Comparison of ENCODE assay signal across 19 cellular contexts in the genomic region with DNA sequence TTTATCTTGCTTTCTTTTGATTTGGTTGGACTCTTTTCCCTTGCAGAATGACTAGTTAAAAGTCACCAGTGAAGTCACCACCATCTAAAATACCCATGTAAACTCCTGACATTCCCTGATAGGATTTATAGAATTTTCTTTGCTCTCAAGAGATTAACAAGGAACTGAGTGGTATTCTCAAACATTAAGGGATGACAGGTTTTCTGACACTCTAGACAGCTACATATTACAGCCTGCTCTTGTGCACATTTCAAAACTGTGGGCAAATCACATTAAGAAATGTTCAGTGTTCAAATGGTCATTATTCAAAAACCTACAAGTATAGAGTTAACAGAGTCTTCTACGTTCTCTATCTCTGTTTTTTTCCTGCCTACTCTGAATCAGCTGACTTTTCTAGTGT. TPM values are rescaled to one million over a fixed set of nuclear protein-coding genes. Genes with fewer than 3 reads are reported as not detected.
DNase-seq lines count a peak whose midpoint lies in the region; ATAC-seq, FAIRE-seq and TF ChIP-seq lines count a peak whose summit lies in the region.
"Had no signal": no experiment of that assay in that cellular context is flagged by ENCODE, and none has a peak within 500 bp of the region (broad histone marks: within the 10 kb centered on the region; RNA-seq: fewer than 3 reads in every experiment).

No MANE protein-coding gene starts in this region.

- WGBS in body of pancreas, 2 donors, result 12 to 13% methylated on average over 1 of the region's 1 CpG
- WGBS in HepG2 (ENCODE audit: low lambda C conversion rate), result 0% methylated on average over 1 of the region's 1 CpG

- no peaks in the 10 kb centered on the region for H3K36me3 ChIP-seq in body of pancreas (replicated peaks in 1 of 2; ENCODE audit: insufficient read depth in 1 of 2, low read depth in 2 of 2)
- H3K36me3 ChIP-seq in HepG2 (replicated peaks in 1 of 2; ENCODE audit: control insufficient read depth in 1 of 2, insufficient read depth in 2 of 2, low read length in 2 of 2), result no peaks in the 10 kb centered on the region
- H3K36me3 ChIP-seq: HAP-1 had no signal

- POLR2A ChIA-PET in HepG2 (lab: Yijun Ruan, JAX), result no interaction called here

- in situ Hi-C loops in HepG2 (cut with HindIII; ENCODE audit: extremely low pct_ligation_motif_present, low pct_unique_long_range_greater_than_20kb), result no loop called here

- H3K27me3 ChIP-seq in body of pancreas, result no peaks in the 10 kb centered on the region
- no peaks in the 10 kb centered on the region for H3K27me3 ChIP-seq in HepG2 (ENCODE audit: control insufficient read depth in 1 of 2, insufficient read depth in 2 of 2, low read length in 2 of 2)

- TF ChIP-seq CTCF in body of pancreas (IDR thresholded peaks at IDR 0.05) (no peak), HepG2 (CRISPR knock-in tag; IDR thresholded peaks at IDR 0.05) (no peak), progenitor cell of endocrine pancreas (IDR thresholded peaks at IDR 0.05; ENCODE audit: unreplicated experiment) (no peak)

- peaks cover 29% of the 10 kb centered on the region for H3K4me1 Mint-ChIP-seq in progenitor cell of endocrine pancreas (ENCODE audit: low read depth)

- TF ChIP-seq RAD21 in HepG2 (CRISPR knock-in tag; IDR thresholded peaks at IDR 0.05), result no peak

- H3K4me1 ChIP-seq in body of pancreas (peaks cover 36% of the 10 kb centered on the region), HepG2 (ENCODE audit: insufficient read depth, low read length) (peaks cover 45% of the 10 kb centered on the region)

- no peaks in the 10 kb centered on the region for H3K79me2 ChIP-seq in HepG2 (ENCODE audit: insufficient read depth, low read length)

- no TSS peak for BruUV-seq in HepG2 (replicated peaks; lab: Mats Ljungman, UMichigan)

- peak in 1 of 2 experiments; percentile 31; a peak in 1 of 4 replicates for TF ChIP-seq EP300 in HepG2 (IDR thresholded peaks at IDR 0.05; ENCODE audit: low read depth in 2 of 2, low read length in 2 of 2)
- no peak for TF ChIP-seq EP300 in HepG2 (CRISPR knock-in tag; IDR thresholded peaks at IDR 0.05; ENCODE audit: borderline replicate concordance)

- H3K9me3 ChIP-seq in body of pancreas (no peaks in the 10 kb centered on the region), HepG2 (ENCODE audit: low read length) (peaks cover 12% of the 10 kb centered on the region)
- H3K9me3 ChIP-seq: HAP-1 had no signal

- no peak overlapping the region for H3K4me3 Mint-ChIP-seq in progenitor cell of endocrine pancreas (ENCODE audit: low read depth)
- H3K4me3 Mint-ChIP-seq: CD4-positive, alpha-beta T cell had no signal

- intact Hi-C loops in body of pancreas (cut with DNase I), result no loop called here
- intact Hi-C loops in HepG2 (cut with micrococcal nuclease; ENCODE audit: unreplicated experiment), result no loop called here

- peak overlapping the region; percentile 50 for H3K27ac Mint-ChIP-seq in progenitor cell of endocrine pancreas
- H3K27ac Mint-ChIP-seq: CD4-positive, alpha-beta T cell had no signal

- ATAC-seq in body of pancreas (no peak), HepG2 (peak; percentile 62), GM19452 (IDR thresholded peaks at IDR 0.05; ENCODE audit: unreplicated experiment) (no peak), GM18858 (IDR thresholded peaks at IDR 0.05; ENCODE audit: unreplicated experiment) (no peak)
- ATAC-seq: GM12878 had no signal

- DNase-seq in body of pancreas (no peak), HepG2 (ENCODE audit: low spot score) (peak; percentile 42), progenitor cell of endocrine pancreas (ENCODE audit: low spot score, unreplicated experiment) (no peak)
- DNase-seq in activated T-cell treated with anti-CD3 and anti-CD28 coated beads, Interleukin-2, amount 50 U/mL, for 1 hour, result no peak
- DNase-seq: AML-193; CD4-positive, alpha-beta T cell; DMS79 treated with DMSO at 0.1 percent for 48 hours; GF-D8; GM23248 had no signal

- no peak overlapping the region for H3K9ac ChIP-seq in HepG2 (ENCODE audit: insufficient read depth, low read depth, low read length)
- H3K9ac ChIP-seq: GM23248 had no signal

- no peak overlapping the region for H2AFZ ChIP-seq in HepG2 (ENCODE audit: low read length)
- H2AFZ ChIP-seq: GM23248 had no signal

- H4K20me1 ChIP-seq in HepG2 (ENCODE audit: insufficient read depth, low read length), result no peaks in the 10 kb centered on the region

- no peak for TF ChIP-seq POLR2A in body of pancreas (IDR thresholded peaks at IDR 0.05)
- no peak for TF ChIP-seq POLR2A in HepG2 (IDR thresholded peaks at IDR 0.05; ENCODE audit: insufficient read depth in 1 of 2, low read depth in 2 of 2, low read length in 2 of 2)

- H3K4me3 ChIP-seq in body of pancreas (no peak overlapping the region), HepG2 (replicated peaks in 1 of 3; ENCODE audit: insufficient read depth in 1 of 3, low read depth in 2 of 3, low read length in 3 of 3) (peak overlapping the region in 2 of 3 experiments; percentile 1 to 5; a peak in 2 of 6 replicates)
- H3K4me3 ChIP-seq: GM12878, GM23248, HAP-1 had no signal

- peaks cover 10% of the 10 kb centered on the region for H3K9me3 Mint-ChIP-seq in progenitor cell of endocrine pancreas (ENCODE audit: low read depth)
- H3K9me3 Mint-ChIP-seq: CD4-positive, alpha-beta T cell had no signal

- H3K27ac ChIP-seq in body of pancreas, result peak overlapping the region in 3 of 4 donors; percentile 22 to 99 (median 62)
- peak overlapping the region; percentile 59 for H3K27ac ChIP-seq in HepG2 (ENCODE audit: extremely low read length, insufficient read depth, low read length)
- H3K27ac ChIP-seq: C4-2B, GM23248 had no signal

- H3K4me2 ChIP-seq in HepG2 (ENCODE audit: low read depth, low read length), result peak overlapping the region; percentile 48

- H3K36me3 Mint-ChIP-seq in progenitor cell of endocrine pancreas (ENCODE audit: insufficient read depth), result peaks cover 14% of the 10 kb centered on the region

- peak; percentile 12 for FAIRE-seq in HepG2 (lab: Jason Lieb, UNC)
- FAIRE-seq: A204.1, GM12878, GM19239 had no signal

- CTCF ChIA-PET in HepG2 (lab: Yijun Ruan, JAX; ENCODE audit: low intra/inter-chr PET ratio, low total read pairs), result no interaction called here

- H3K27me3 Mint-ChIP-seq in progenitor cell of endocrine pancreas, result no peaks in the 10 kb centered on the region

TF ChIP-seq in HepG2, 621 proteins besides CTCF, POLR2A, EP300 and RAD21:
- TF ChIP-seq TFAP4 (IDR thresholded peaks at IDR 0.05; ENCODE audit: borderline replicate concordance, low read depth) (peak; percentile 56; the same call in 1 of the 2 replicates), KDM3A (CRISPR knock-in tag; IDR thresholded peaks at IDR 0.05; ENCODE audit: low read depth) (no peak), MTF2 (CRISPR knock-in tag; IDR thresholded peaks at IDR 0.05; ENCODE audit: borderline replicate concordance) (no peak), MBNL3 (CRISPR knock-in tag; conservative IDR thresholded peaks at IDR 0.05) (no peak)

RNA-seq across cellular contexts. Expression of gene ACSM6, which starts 15.8 kb away (rescaled TPM):
- 1 to 10 TPM in 1 of 2 donors, under 1 TPM in 1; 0.52 to 9.6 TPM for total RNA-seq in body of pancreas
- not detected in 2 replicates for total RNA-seq in HepG2 (2016; rRNA removed; fragmentation: Illumina TruSeq; extraction: Trizol)
- not detected in 2 replicates for total RNA-seq in HepG2 (2016; cell fraction: cytosol; rRNA removed; fragmentation: Illumina TruSeq; extraction: Trizol; ENCODE audit: low read depth)
- total RNA-seq in HepG2 (2016; cell fraction: insoluble cytoplasmic fraction; rRNA removed; fragmentation: Illumina TruSeq; extraction: Trizol), result not detected in 2 replicates
- not detected in 2 replicates for total RNA-seq in HepG2 (2016; cell fraction: membrane; rRNA removed; fragmentation: Illumina TruSeq; extraction: Trizol)
- not detected in 2 replicates for total RNA-seq in HepG2 (2016; cell fraction: nucleus; rRNA removed; fragmentation: Illumina TruSeq; extraction: Trizol)
- not detected in 2 replicates for polyA plus RNA-seq in HepG2 (2011; rRNA removed)
- polyA plus RNA-seq in HepG2 (2011; cell fraction: cytosol; rRNA removed), result not detected in 2 replicates
- not detected in 2 replicates for polyA plus RNA-seq in HepG2 (2011; cell fraction: nucleus; rRNA removed)
- polyA plus RNA-seq in HepG2 (2012), result not detected in 2 replicates
- polyA plus RNA-seq in HepG2 (2016; cell fraction: cytosol; fragmentation: Illumina TruSeq; extraction: Trizol; ENCODE audit: low read depth), result not detected in 2 replicates
- not detected in 2 replicates for polyA plus RNA-seq in HepG2 (2016; cell fraction: insoluble cytoplasmic fraction; fragmentation: Illumina TruSeq; extraction: Trizol; ENCODE audit: low read depth)
- not detected in 2 replicates for polyA plus RNA-seq in HepG2 (2016; cell fraction: membrane; fragmentation: Illumina TruSeq; extraction: Trizol; ENCODE audit: low read depth)
- polyA plus RNA-seq in HepG2 (2016; cell fraction: nucleus; fragmentation: Illumina TruSeq; extraction: Trizol; ENCODE audit: insufficient read depth, low read depth), result not detected in 2 replicates
- not detected in 2 replicates for polyA minus RNA-seq in HepG2 (2011; rRNA and poly(A)+ RNA removed; ENCODE audit: low replicate concordance)
- not detected in 2 replicates for polyA minus RNA-seq in HepG2 (2011; cell fraction: cytosol; rRNA and poly(A)+ RNA removed)
- not detected in 2 replicates for polyA minus RNA-seq in HepG2 (2011; cell fraction: nucleus; rRNA and poly(A)+ RNA removed)
- not detected in 2 replicates for total RNA-seq in progenitor cell of endocrine pancreas
- total RNA-seq: CD4-positive, alpha-beta T cell; GM12878; GM23248; H4; HT-29 had no signal
- polyA plus RNA-seq: BJ had no signal

Comparison
In these comparisons a context has a peak if more than half of its experiments do, and no peak if none do; other contexts are left out.
1. H3K4me3 ChIP-seq: peak in HepG2 (2 of 3); none in body of pancreas (0 of 2).